In genomic region chr5:66248874-66249273, GRCh38 we compare ENCODE assay signal across 24 cellular contexts.
A peak's percentile ranks its signal among the peaks of the same experiment; 100 is the strongest.
DNase-seq lines count a peak whose midpoint lies in the region; TF ChIP-seq lines count a peak whose summit lies in the region.
"Had no signal": no experiment of that assay in that cellular context is flagged by ENCODE, and none has a peak within 500 bp of the region (broad histone marks: within the 10 kb centered on the region; RNA-seq: fewer than 3 reads in every experiment).

No MANE protein-coding gene starts in this region.

- H3K9me3 Mint-ChIP-seq in nephron, result no peaks in the 10 kb centered on the region
- no peaks in the 10 kb centered on the region for H3K9me3 Mint-ChIP-seq in chondrocyte (ENCODE audit: low read depth)
- H3K9me3 Mint-ChIP-seq: CD4-positive, alpha-beta T cell; CD8-positive, alpha-beta T cell had no signal

- H3K27me3 Mint-ChIP-seq in nephron (ENCODE audit: low read depth), result no peaks in the 10 kb centered on the region
- H3K27me3 Mint-ChIP-seq in chondrocyte (ENCODE audit: low read depth), result peaks cover 3% of the 10 kb centered on the region
- H3K27me3 Mint-ChIP-seq: B cell; CD4-positive, alpha-beta T cell had no signal

- TF ChIP-seq EP300 in esophagus muscularis mucosa (IDR thresholded peaks at IDR 0.05), result no peak

- no peaks in the 10 kb centered on the region for H3K4me1 Mint-ChIP-seq in nephron
- peaks cover 5% of the 10 kb centered on the region for H3K4me1 Mint-ChIP-seq in chondrocyte (ENCODE audit: low read depth)
- H3K4me1 Mint-ChIP-seq: B cell had no signal

- no peaks in the 10 kb centered on the region for H3K36me3 ChIP-seq in esophagus muscularis mucosa
- no peaks in the 10 kb centered on the region for H3K36me3 ChIP-seq in SJCRH30
- H3K36me3 ChIP-seq: BLaER1 treated with 17β-estradiol and CSF1 and Interleukin-3, amounts not matched to agents 10 nM and 100 nM had no signal

- 54% methylated on average over 2 of the region's 2 CpGs for WGBS in esophagus muscularis mucosa

- H3K27ac Mint-ChIP-seq in nephron, result peak overlapping the region in 2 of 3 experiments; percentile 18 to 49
- no peak overlapping the region for H3K27ac Mint-ChIP-seq in chondrocyte (ENCODE audit: unreplicated experiment)
- H3K27ac Mint-ChIP-seq: B cell; CD4-positive, alpha-beta T cell; CD8-positive, alpha-beta T cell had no signal

- H3K4me3 ChIP-seq in epithelial cell of esophagus (ENCODE audit: low read length), result no peak overlapping the region
- no peak overlapping the region for H3K4me3 ChIP-seq in esophagus muscularis mucosa
- H3K4me3 ChIP-seq in SJCRH30, result no peak overlapping the region
- H3K4me3 ChIP-seq: A549; BLaER1 treated with 17β-estradiol and CSF1 and Interleukin-3, amounts not matched to agents 10 nM and 100 nM; GM12878 had no signal

- no peaks in the 10 kb centered on the region for H3K27me3 ChIP-seq in esophagus muscularis mucosa
- H3K27me3 ChIP-seq in SJCRH30, result no peaks in the 10 kb centered on the region
- H3K27me3 ChIP-seq: BLaER1 treated with 17β-estradiol and CSF1 and Interleukin-3, amounts not matched to agents 10 nM and 100 nM had no signal

- H3K36me3 Mint-ChIP-seq in nephron (ENCODE audit: low read depth) (no peaks in the 10 kb centered on the region), chondrocyte (ENCODE audit: low read depth) (no peaks in the 10 kb centered on the region)
- H3K36me3 Mint-ChIP-seq: CD8-positive, alpha-beta T cell had no signal

- no peak overlapping the region for H3K27ac ChIP-seq in esophagus muscularis mucosa (replicated peaks in 1 of 4)
- H3K27ac ChIP-seq in SJCRH30, result no peak overlapping the region
- H3K27ac ChIP-seq: 22Rv1; A549; BLaER1 treated with 17β-estradiol and CSF1 and Interleukin-3, amounts not matched to agents 10 nM and 100 nM; C4-2B had no signal

- no peak for TF ChIP-seq POLR2A in esophagus muscularis mucosa (IDR thresholded peaks at IDR 0.05; ENCODE audit: low read depth)

- H3K4me1 ChIP-seq in esophagus muscularis mucosa (no peaks in the 10 kb centered on the region), SJCRH30 (no peaks in the 10 kb centered on the region)
- H3K4me1 ChIP-seq: Caco-2 had no signal

- no peaks in the 10 kb centered on the region for H3K9me3 ChIP-seq in esophagus muscularis mucosa
- no peaks in the 10 kb centered on the region for H3K9me3 ChIP-seq in SJCRH30 (replicated peaks)
- H3K9me3 ChIP-seq: A549, Caco-2 had no signal

- intact Hi-C loops in esophagus muscularis mucosa (cut with DNase I), result no loop called here

- no peak for TF ChIP-seq CTCF in epithelial cell of esophagus (IDR thresholded peaks at IDR 0.05; ENCODE audit: insufficient read depth, low read depth, low read length, missing control alignments)
- TF ChIP-seq CTCF in esophagus muscularis mucosa (IDR thresholded peaks at IDR 0.05), result no peak
- no peak for TF ChIP-seq CTCF in nephron (IDR thresholded peaks at IDR 0.05; ENCODE audit: unreplicated experiment in 3 of 3)
- no peak for TF ChIP-seq CTCF in chondrocyte (IDR thresholded peaks at IDR 0.05)

- DNase-seq in DMS53 (lab: John Stamatoyannopoulos, UW) (peak; percentile 35), DMS53 treated with DMSO at 0.1 percent for 48 hours (lab: John Stamatoyannopoulos, UW; ENCODE audit: unreplicated experiment) (no peak), epithelial cell of esophagus (ENCODE audit: low read depth) (peak; percentile 13), esophagus muscularis mucosa (ENCODE audit: extremely low spot score) (peak; percentile 34), chondrocyte (ENCODE audit: low spot score) (no peak), SJCRH30 (no peak), SKM-1 (lab: John Stamatoyannopoulos, UW; ENCODE audit: unreplicated experiment) (no peak)
- DNase-seq: AML-193; Caco-2; CD4-positive, alpha-beta T cell; CD8-positive, alpha-beta T cell; DMS 273 treated with DMSO at 0.1 percent for 48 hours; DMS153; DMS79; DND-41; EL; GDM1 had no signal

- H3K4me3 Mint-ChIP-seq in nephron, result no peak overlapping the region
- H3K4me3 Mint-ChIP-seq in chondrocyte (ENCODE audit: unreplicated experiment), result no peak overlapping the region
- H3K4me3 Mint-ChIP-seq: B cell; CD4-positive, alpha-beta T cell; CD8-positive, alpha-beta T cell had no signal

Comparison
In these comparisons a context has a peak if more than half of its experiments do, and no peak if none do; other contexts are left out.
1. DNase-seq: peak in DMS53 (single experiment), epithelial cell of esophagus (single experiment) and esophagus muscularis mucosa (single experiment); none in DMS53 treated with DMSO at 0.1 percent for 48 hours (single experiment), chondrocyte (single experiment), SJCRH30 (0 of 2) and SKM-1 (single experiment).